In the genomic region with DNA sequence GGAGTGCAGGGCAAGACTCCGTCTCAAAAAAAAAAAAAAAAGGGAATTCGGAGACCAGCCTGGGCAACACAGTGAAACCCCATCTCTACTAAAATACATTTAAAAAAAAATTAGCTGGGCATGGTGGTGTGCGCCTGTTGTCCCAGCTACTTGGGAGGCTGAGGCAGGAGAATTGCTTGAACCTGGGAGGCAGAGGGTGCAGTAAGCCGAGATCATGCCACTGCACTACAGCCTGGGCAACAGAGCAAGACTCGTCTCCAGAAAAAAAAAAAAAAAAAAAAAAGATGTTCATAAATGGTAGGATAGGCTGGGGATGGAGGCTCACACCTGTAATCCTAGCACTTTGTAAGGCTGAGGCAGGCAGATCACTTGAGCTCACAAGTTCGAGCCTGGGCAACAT, we compare ENCODE assay signal across 10 cellular contexts. TPM values are rescaled to one million over a fixed set of nuclear protein-coding genes. Genes with fewer than 3 reads are reported as not detected.
"Had no signal": no experiment of that assay in that cellular context is flagged by ENCODE, and none has a peak within 500 bp of the region (broad histone marks: within the 10 kb centered on the region; RNA-seq: fewer than 3 reads in every experiment).

No MANE protein-coding gene starts in this region.

RNA-seq across cellular contexts. Expression of gene MPL, which starts 32.2 kb away (rescaled TPM):
- total RNA-seq: HT1080, LHCN-M2, MCF 10A, OCI-LY7, PC-3, Peyer's patch, RPMI7951, SK-MEL-5 had no signal
- polyA plus RNA-seq: IgD-negative memory B cell, SK-N-SH had no signal
